In the genomic region with DNA sequence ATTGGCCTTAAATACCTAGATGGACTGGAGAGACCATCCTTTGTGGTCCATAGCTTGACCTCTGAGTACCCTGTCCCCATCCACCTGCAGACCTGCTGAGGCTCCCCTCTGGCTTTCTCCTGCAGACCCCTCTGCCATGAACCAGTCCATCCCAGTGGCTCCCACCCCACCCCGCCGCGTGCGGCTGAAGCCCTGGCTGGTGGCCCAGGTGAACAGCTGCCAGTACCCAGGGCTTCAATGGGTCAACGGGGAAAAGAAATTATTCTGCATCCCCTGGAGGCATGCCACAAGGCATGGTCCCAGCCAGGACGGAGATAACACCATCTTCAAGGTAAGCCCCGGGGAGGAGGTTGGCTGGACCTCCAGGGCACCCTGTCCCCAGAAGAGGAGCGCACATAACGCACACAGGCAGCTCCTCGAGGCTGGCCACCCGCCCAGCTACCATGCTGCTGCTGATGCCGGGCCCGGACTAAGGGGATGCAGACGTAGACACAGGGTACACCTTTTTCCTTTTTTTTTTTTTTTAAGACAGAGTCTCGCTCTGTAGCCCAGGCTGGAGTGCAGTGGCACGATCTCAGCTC, we compare ENCODE assay signal across 16 cellular contexts. TPM values are rescaled to one million over a fixed set of nuclear protein-coding genes. Genes with fewer than 3 reads are reported as not detected.
"Had no signal": no experiment of that assay in that cellular context is flagged by ENCODE, and none has a peak within 500 bp of the region (broad histone marks: within the 10 kb centered on the region; RNA-seq: fewer than 3 reads in every experiment).

No MANE protein-coding gene starts in this region.

- H3K79me2 ChIP-seq: hepatocyte had no signal

- H3K4me1 ChIP-seq: neural progenitor cell, pancreas had no signal

- H3K36me3 ChIP-seq: adrenal gland, neural progenitor cell, thyroid gland had no signal

- H3K9me3 ChIP-seq: adrenal gland, pancreas, thyroid gland had no signal

- H3K9ac ChIP-seq: neural progenitor cell had no signal

- H2AFZ ChIP-seq: hepatocyte, neural progenitor cell had no signal

- H3K4me3 ChIP-seq: adrenal gland, hepatocyte, neural progenitor cell, pancreas, thyroid gland had no signal

- H3K27ac Mint-ChIP-seq: endodermal cell, neural progenitor cell had no signal

- H3K27me3 ChIP-seq: adrenal gland, pancreas, thyroid gland had no signal

- ATAC-seq: activated CD8-positive, alpha-beta T cell treated with anti-CD3 and anti-CD28 coated beads, Interleukin-2, amount 10 ng/mL, durations not matched to agents 7 days and 5 days; pancreas had no signal

- DNase-seq: activated CD8-positive, alpha-beta T cell treated with anti-CD3 and anti-CD28 coated beads, Interleukin-2, amount 10 ng/mL, durations not matched to agents 7 days and 5 days; activated naive CD4-positive, alpha-beta T cell treated with anti-CD3 and anti-CD28 coated beads, Interleukin-2, amount 50 U/mL, for 16 hours; adrenal gland; dermis blood vessel endothelial cell; endodermal cell; erythroblast; kidney glomerular epithelial cell; pancreas; retina; stimulated activated CD4-positive, alpha-beta T cell treated with anti-CD3 and anti-CD28 coated beads, Interleukin-15, amount 100 ng/mL, for 24 hours; stimulated activated CD4-positive, alpha-beta T cell treated with anti-CD3 and anti-CD28 coated beads, Interleukin-4, amount 100 ng/mL, for 24 hours; T-helper 9 cell; thyroid gland had no signal

- H3K9me3 Mint-ChIP-seq: central memory CD8-positive, alpha-beta T cell; endodermal cell had no signal

- H3K27ac ChIP-seq: adrenal gland, hepatocyte, neural progenitor cell, pancreas, thyroid gland had no signal

- FAIRE-seq: pancreas had no signal

- H3K4me3 Mint-ChIP-seq: central memory CD8-positive, alpha-beta T cell; endodermal cell had no signal

- H3K4me2 ChIP-seq: hepatocyte, neural progenitor cell had no signal

RNA-seq across cellular contexts. Expression of a gene that starts 4.3 kb away (rescaled TPM):
- polyA plus RNA-seq: hepatocyte had no signal
